ENCODE assay signal across 8 cellular contexts in the genomic region with DNA sequence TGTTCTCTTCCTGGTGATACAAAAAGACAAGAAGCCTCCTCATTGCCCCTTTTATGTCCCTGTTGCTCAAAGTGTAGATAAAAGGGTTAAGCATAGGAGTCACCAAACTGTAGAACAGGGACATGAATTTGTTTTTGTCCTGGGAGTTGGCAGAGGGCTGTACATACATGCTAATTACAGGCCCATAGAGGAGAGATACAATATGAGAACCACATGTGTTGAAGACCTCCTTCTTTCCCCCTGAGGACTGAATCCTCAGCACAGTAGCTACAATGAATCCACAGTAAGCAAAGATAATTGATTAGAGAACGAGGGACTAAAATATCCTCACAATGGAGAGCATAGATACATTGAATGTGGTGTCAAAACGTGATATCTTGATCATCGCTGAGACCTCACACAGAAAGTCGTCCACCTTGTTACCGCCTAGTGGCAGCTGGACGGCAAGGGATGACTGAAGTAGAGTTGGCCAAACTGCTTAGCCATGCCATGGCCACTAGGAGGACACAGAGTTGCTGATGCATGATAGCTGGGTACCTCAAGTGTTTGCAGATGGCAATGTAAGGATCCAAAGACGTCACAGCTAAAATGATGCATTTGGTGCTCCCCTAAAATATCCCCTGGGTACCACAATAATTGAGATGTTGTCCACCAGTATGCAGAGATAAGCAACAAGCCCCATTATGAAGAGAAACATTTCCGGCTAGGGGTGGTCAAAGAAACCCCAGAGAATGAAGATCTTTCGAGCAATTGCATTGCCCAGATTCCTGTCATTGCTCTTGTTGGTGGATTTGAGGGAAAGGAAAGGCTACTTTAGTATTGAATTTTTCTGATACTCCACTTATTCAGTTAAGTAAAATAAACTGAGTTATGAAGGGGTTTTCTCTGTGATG. TPM values are rescaled to one million over a fixed set of nuclear protein-coding genes. Genes with fewer than 3 reads are reported as not detected.
A peak's percentile ranks its signal among the peaks of the same experiment; 100 is the strongest.
DNase-seq lines count a peak whose midpoint lies in the region; ATAC-seq and TF ChIP-seq lines count a peak whose summit lies in the region.

No MANE protein-coding gene starts in this region.

- H3K36me3 ChIP-seq in neuronal stem cell (replicated peaks in 1 of 2; ENCODE audit: control insufficient read depth in 2 of 2, insufficient read depth in 2 of 2, low read length in 2 of 2): no peaks in the 10 kb centered on the region

- H3K4me3 ChIP-seq in neuronal stem cell (ENCODE audit: low read length in 2 of 2): no peak overlapping the region

- H3K18ac ChIP-seq in neuronal stem cell (ENCODE audit: low read length): no peak overlapping the region

- no CpG with 5 or more reads among the region's 9 CpGs for WGBS in neuronal stem cell (ENCODE audit: extremely low coverage in 2 of 2, insufficient read length in 2 of 2, insufficient replicate concordance in 1 of 2), 2 donors

- H3K4me2 ChIP-seq in neuronal stem cell (ENCODE audit: insufficient read depth, low read length, poor library complexity, severe bottlenecking): no peak overlapping the region

- no peak overlapping the region for H2BK12ac ChIP-seq in neuronal stem cell (ENCODE audit: low read length)

- in situ Hi-C loops in Caki2 (cut with HindIII; ENCODE audit: low pct_unique_long_range_greater_than_20kb, low sequenced_read_pairs): no loop called here

- no peak overlapping the region for H4K8ac ChIP-seq in neuronal stem cell (ENCODE audit: low read depth, low read length)

- TF ChIP-seq CTCF in GM20000 (IDR thresholded peaks at IDR 0.05; ENCODE audit: extremely low read depth, missing control alignments): peak; percentile 10

- no peak overlapping the region for H2BK15ac ChIP-seq in neuronal stem cell (ENCODE audit: low read length)

- no peaks in the 10 kb centered on the region for H3K4me1 ChIP-seq in neuronal stem cell (ENCODE audit: control insufficient read depth in 2 of 2, insufficient read depth in 1 of 2, low read depth in 1 of 2, low read length in 2 of 2)

- H2BK120ac ChIP-seq in neuronal stem cell (ENCODE audit: low read depth, low read length): no peak overlapping the region

- H3K9me3 ChIP-seq in neuronal stem cell (replicated peaks in 1 of 2; ENCODE audit: control insufficient read depth in 2 of 2, insufficient read depth in 1 of 2, low read depth in 1 of 2, low read length in 2 of 2): no peaks in the 10 kb centered on the region

- no peak overlapping the region for H3K4ac ChIP-seq in neuronal stem cell (ENCODE audit: low read length)

- no peak overlapping the region for H3K14ac ChIP-seq in neuronal stem cell (ENCODE audit: low read length)

- ATAC-seq in GM21360 (IDR thresholded peaks at IDR 0.05; ENCODE audit: unreplicated experiment): no peak

- no peak overlapping the region for H4K91ac ChIP-seq in neuronal stem cell (ENCODE audit: low read depth, low read length, poor library complexity)

- no peak overlapping the region for H2AFZ ChIP-seq in neuronal stem cell (ENCODE audit: low read length)

- H2BK5ac ChIP-seq in neuronal stem cell (ENCODE audit: low read length): no peak overlapping the region

- no peak overlapping the region for H3K23ac ChIP-seq in neuronal stem cell (ENCODE audit: low read depth, low read length, poor library complexity)

- H2AK5ac ChIP-seq in neuronal stem cell (ENCODE audit: low read depth, low read length): no peak overlapping the region

- H3K27me3 ChIP-seq in neuronal stem cell (ENCODE audit: control insufficient read depth in 3 of 3, insufficient read depth in 3 of 3, low read depth in 1 of 3, low read length in 3 of 3): peaks cover 0 to 10% (median 0%) of the 10 kb centered on the region in 3 experiments

- DNase-seq in Caki2 (ENCODE audit: low read depth): peak; percentile 12
- DNase-seq in GM20000 (ENCODE audit: low spot score): peak; percentile 16
- peak; percentile 61 for DNase-seq in NCI-H748 (lab: John Stamatoyannopoulos, UW; ENCODE audit: unreplicated experiment)
- peak; percentile 48 for DNase-seq in dermis blood vessel endothelial cell
- DNase-seq in neuronal stem cell (ENCODE audit: low spot score): peak; percentile 11
- DNase-seq in NCI-H2081 treated with DMSO at 0.1 percent for 48 hours (lab: John Stamatoyannopoulos, UW): no peak
- DNase-seq in activated effector memory CD4-positive, alpha-beta T cell treated with anti-CD3 and anti-CD28 coated beads, Interleukin-2, amount 50 U/mL, for 16 hours: no peak

- no peaks in the 10 kb centered on the region for H3K79me1 ChIP-seq in neuronal stem cell (ENCODE audit: low read depth, low read length)

- H3K9ac ChIP-seq in neuronal stem cell (ENCODE audit: low read depth, low read length, poor library complexity): no peak overlapping the region

- H3K27ac ChIP-seq in neuronal stem cell (replicated peaks; ENCODE audit: low read length): no peak overlapping the region

RNA-seq across cellular contexts. Expression of a gene that starts 15.0 kb away (rescaled TPM):
- total RNA-seq in Caki2 (2014; rRNA removed; shearing (Covaris generic); ENCODE audit: low replicate concordance): not detected in 2 replicates
- not detected in 2 replicates for total RNA-seq in dermis blood vessel endothelial cell
- not detected for polyA plus RNA-seq in neuronal stem cell (2013, experiment 1 of 2)
- not detected for polyA plus RNA-seq in neuronal stem cell (2013, experiment 2 of 2)

RNA-seq across cellular contexts. Expression of a gene that starts 27.1 kb away (rescaled TPM):
- not detected in 2 replicates for total RNA-seq in Caki2 (2014; rRNA removed; shearing (Covaris generic); ENCODE audit: low replicate concordance)
- total RNA-seq in dermis blood vessel endothelial cell: not detected in 2 replicates
- not detected for polyA plus RNA-seq in neuronal stem cell (2013, experiment 1 of 2)
- polyA plus RNA-seq in neuronal stem cell (2013, experiment 2 of 2): not detected

RNA-seq across cellular contexts. Expression of a gene that starts 27.2 kb away (rescaled TPM):
- total RNA-seq in Caki2 (2014; rRNA removed; shearing (Covaris generic); ENCODE audit: low replicate concordance): not detected in 2 replicates
- not detected in 2 replicates for total RNA-seq in dermis blood vessel endothelial cell
- polyA plus RNA-seq in neuronal stem cell (2013, experiment 1 of 2): not detected
- not detected for polyA plus RNA-seq in neuronal stem cell (2013, experiment 2 of 2)

RNA-seq across cellular contexts. Expression of a gene that starts 35.8 kb away (rescaled TPM):
- total RNA-seq in Caki2 (2014; rRNA removed; shearing (Covaris generic); ENCODE audit: low replicate concordance): not detected in 2 replicates
- not detected in 2 replicates for total RNA-seq in dermis blood vessel endothelial cell
- not detected for polyA plus RNA-seq in neuronal stem cell (2013, experiment 1 of 2)
- not detected for polyA plus RNA-seq in neuronal stem cell (2013, experiment 2 of 2)

Comparison
In these comparisons a context has a peak if more than half of its experiments do, and no peak if none do; other contexts are left out.
1. DNase-seq: peak in Caki2 (single experiment), GM20000 (single experiment), NCI-H748 (single experiment), dermis blood vessel endothelial cell (single experiment) and neuronal stem cell (single experiment); none in NCI-H2081 treated with DMSO at 0.1 percent for 48 hours (single experiment) and activated effector memory CD4-positive, alpha-beta T cell treated with anti-CD3 and anti-CD28 coated beads, Interleukin-2, amount 50 U/mL, for 16 hours (single experiment).